In genomic region chrX:123924181-123924580, GRCh38 we compare ENCODE assay signal across 22 cellular contexts. TPM values are rescaled to one million over a fixed set of nuclear protein-coding genes. Genes with fewer than 3 reads are reported as not detected.
DNase-seq lines count a peak whose midpoint lies in the region; ATAC-seq and TF ChIP-seq lines count a peak whose summit lies in the region.
"Had no signal": no experiment of that assay in that cellular context is flagged by ENCODE, and none has a peak within 500 bp of the region (broad histone marks: within the 10 kb centered on the region; RNA-seq: fewer than 3 reads in every experiment).

No MANE protein-coding gene starts in this region.

- H3K4me1 ChIP-seq in mesenchymal stem cell (ENCODE audit: control insufficient read depth, insufficient read depth, low read depth, low read length), result peaks cover 2% of the 10 kb centered on the region

- no TSS peak for BruUV-seq in MCF 10A (replicated peaks; lab: Mats Ljungman, UMichigan)

- H3K4me3 Mint-ChIP-seq in MCF 10A (ENCODE audit: unreplicated experiment), result no peak overlapping the region

- no peaks in the 10 kb centered on the region for H3K27me3 Mint-ChIP-seq in MCF 10A (ENCODE audit: insufficient read depth, unreplicated experiment)

- no peak for ATAC-seq in GM19395 (IDR thresholded peaks at IDR 0.05; ENCODE audit: unreplicated experiment)
- ATAC-seq in HG03039 (IDR thresholded peaks at IDR 0.05; ENCODE audit: unreplicated experiment), result no peak
- ATAC-seq: HCT116, HepG2 had no signal

- 0% methylated on average over 1 of the region's 1 CpG for WGBS in mesenchymal stem cell

- no peak overlapping the region for H3K27ac Mint-ChIP-seq in MCF 10A (ENCODE audit: low read depth, unreplicated experiment)

- intact Hi-C loops in MCF 10A (cut with micrococcal nuclease), result no loop called here

- TF ChIP-seq EP300 in Ishikawa (IDR thresholded peaks at IDR 0.05; ENCODE audit: borderline replicate concordance), result peak; percentile 77

- peak overlapping the region; percentile 26 for H3K27ac ChIP-seq in mesenchymal stem cell (ENCODE audit: low read length, poor library complexity, severe bottlenecking)
- H3K27ac ChIP-seq: 22Rv1, C4-2B, PC-9, RWPE1 had no signal

- no peak overlapping the region for H3K4me2 ChIP-seq in mesenchymal stem cell (ENCODE audit: low read length, poor library complexity, severe bottlenecking)
- H3K4me2 ChIP-seq: PC-9 had no signal

- H3K27me3 ChIP-seq in mesenchymal stem cell (ENCODE audit: control insufficient read depth in 1 of 2, insufficient read depth in 1 of 2, low read length in 2 of 2), result no peaks in the 10 kb centered on the region

- no peak overlapping the region for H2BK5ac ChIP-seq in mesenchymal stem cell (ENCODE audit: low read depth, low read length, poor library complexity, severe bottlenecking)

- no peak for TF ChIP-seq CTCF in epithelial cell of proximal tubule (conservative IDR thresholded peaks at IDR 0.05; ENCODE audit: low read depth, low read length)
- TF ChIP-seq CTCF in MCF 10A (IDR thresholded peaks at IDR 0.05; ENCODE audit: unreplicated experiment), result no peak

- no peak overlapping the region for H2AFZ ChIP-seq in mesenchymal stem cell (ENCODE audit: low read depth, low read length)
- H2AFZ ChIP-seq: PC-9 had no signal

- no peak overlapping the region for H3K18ac ChIP-seq in mesenchymal stem cell (ENCODE audit: low read depth in 1 of 2, low read length in 2 of 2)

- H2BK15ac ChIP-seq in mesenchymal stem cell (ENCODE audit: low read depth, poor library complexity, severe bottlenecking), result no peak overlapping the region

- H3K23ac ChIP-seq in mesenchymal stem cell (ENCODE audit: low read length in 2 of 2), result no peak overlapping the region

- POLR2A ChIA-PET in MCF 10A (lab: Yijun Ruan, JAX), result no interaction called here

- no peak overlapping the region for H2BK12ac ChIP-seq in mesenchymal stem cell (ENCODE audit: low read length in 2 of 2)

- TF ChIP-seq RAD21 in Ishikawa (IDR thresholded peaks at IDR 0.05; ENCODE audit: low read depth), result no peak

- H3K36me3 ChIP-seq in mesenchymal stem cell (ENCODE audit: control insufficient read depth in 1 of 2, insufficient read depth in 2 of 2, low read depth in 1 of 2, low read length in 2 of 2), result no peaks in the 10 kb centered on the region

- H3K4ac ChIP-seq in mesenchymal stem cell (ENCODE audit: low read depth in 1 of 2, low read length in 2 of 2), result no peak overlapping the region

- no peak overlapping the region for H4K8ac ChIP-seq in mesenchymal stem cell (ENCODE audit: low read length)

- no peaks in the 10 kb centered on the region for H3K79me1 ChIP-seq in mesenchymal stem cell (replicated peaks; ENCODE audit: low read length, poor library complexity, severe bottlenecking)

- no peaks in the 10 kb centered on the region for H3K36me3 Mint-ChIP-seq in MCF 10A (ENCODE audit: insufficient read depth, unreplicated experiment)

- H3K9me3 ChIP-seq in mesenchymal stem cell (ENCODE audit: control insufficient read depth, low read length), result no peaks in the 10 kb centered on the region

- no peaks in the 10 kb centered on the region for H3K4me1 Mint-ChIP-seq in MCF 10A (ENCODE audit: insufficient read depth, unreplicated experiment)

- no peak overlapping the region for H3K9ac ChIP-seq in mesenchymal stem cell (ENCODE audit: low read length)

- no peak overlapping the region for H2AK5ac ChIP-seq in mesenchymal stem cell (ENCODE audit: low read length, severe bottlenecking)

- H3K9me3 Mint-ChIP-seq in MCF 10A (ENCODE audit: unreplicated experiment), result no peaks in the 10 kb centered on the region

- no peak overlapping the region for H3K4me3 ChIP-seq in epithelial cell of proximal tubule (ENCODE audit: low read depth, low read length)
- H3K4me3 ChIP-seq in mesenchymal stem cell (ENCODE audit: insufficient read depth in 1 of 2, low read depth in 1 of 2, low read length in 2 of 2), result no peak overlapping the region
- H3K4me3 ChIP-seq: PC-9 had no signal

- DNase-seq in ELF-1 (ENCODE audit: low read depth, low spot score) (peak; percentile 20), epithelial cell of proximal tubule (ENCODE audit: low read depth) (peak; percentile 47), mesenchymal stem cell (no peak), MCF 10A (ENCODE audit: unreplicated experiment) (no peak), NCI-H2081 treated with DMSO at 0.1 percent for 48 hours (lab: John Stamatoyannopoulos, UW) (no peak)
- DNase-seq: AML-193, DMS79 treated with DMSO at 0.1 percent for 48 hours, KG1, MV-4-11, NCI-H1694 treated with DMSO at 0.1 percent for 48 hours, NCI-H2227 treated with DMSO at 0.1 percent for 48 hours, NCI-H510A treated with DMSO at 0.1 percent for 48 hours, NCI-H774 had no signal

- no peak overlapping the region for H4K91ac ChIP-seq in mesenchymal stem cell (ENCODE audit: low read length)

- no peak overlapping the region for H3K14ac ChIP-seq in mesenchymal stem cell (ENCODE audit: low read length in 2 of 2)

- no peak overlapping the region for H2BK120ac ChIP-seq in mesenchymal stem cell (ENCODE audit: low read depth, low read length)

- CTCF ChIA-PET in MCF 10A (lab: Yijun Ruan, JAX), result no interaction called here

TF ChIP-seq in Ishikawa, 13 proteins besides CTCF, POLR2A, EP300 and RAD21:
- TF ChIP-seq TAF1 (IDR thresholded peaks at IDR 0.05; ENCODE audit: low read depth) (no peak), TCF12 (IDR thresholded peaks at IDR 0.05; ENCODE audit: low read depth) (peak; percentile 40; the same call in 1 of the 2 replicates), TEAD4 (IDR thresholded peaks at IDR 0.05) (peak; percentile 91), ZBTB7A (IDR thresholded peaks at IDR 0.05; ENCODE audit: low read depth) (no peak), CEBPB (IDR thresholded peaks at IDR 0.05) (peak; percentile 94), FOXM1 (IDR thresholded peaks at IDR 0.05; ENCODE audit: borderline replicate concordance, low read depth) (peak; percentile 34; the same call in 1 of the 2 replicates), YY1 (IDR thresholded peaks at IDR 0.05; ENCODE audit: low read depth) (no peak), USF1 (IDR thresholded peaks at IDR 0.05) (no peak), REST (IDR thresholded peaks at IDR 0.05; ENCODE audit: low read depth) (no peak), EGR1 (IDR thresholded peaks at IDR 0.05) (no peak), NFIC (IDR thresholded peaks at IDR 0.05) (peak; percentile 32; the same call in 1 of the 2 replicates), CREB1 (IDR thresholded peaks at IDR 0.05; ENCODE audit: low read depth) (no peak), MAX (IDR thresholded peaks at IDR 0.05) (0 out of 2 replicates have a peak, but pooled peaks have one; percentile 21)

RNA-seq across cellular contexts. Expression of gene STAG2, which starts 37.3 kb away (rescaled TPM):
- total RNA-seq in epithelial cell of proximal tubule (37.3 and 45.3 TPM in 2 replicates), MCF 10A (2022) (71.5 and 80.7 TPM in 2 replicates)
- polyA plus RNA-seq in mesenchymal stem cell (2013, experiment 1 of 2), result 30.9 TPM
- polyA plus RNA-seq in mesenchymal stem cell (2013, experiment 2 of 2), result 35.6 TPM

Comparison
In these comparisons a context has a peak if more than half of its experiments do, and no peak if none do; other contexts are left out.
1. DNase-seq: peak in ELF-1 (single experiment) and epithelial cell of proximal tubule (single experiment); none in mesenchymal stem cell (single experiment), MCF 10A (single experiment) and NCI-H2081 treated with DMSO at 0.1 percent for 48 hours (single experiment).